In genomic region chr18:59305295-59305694, GRCh38 we compare ENCODE assay signal across 1 cellular context.
A peak's percentile ranks its signal among the peaks of the same experiment; 100 is the strongest.
TF ChIP-seq lines count a peak whose summit lies in the region.

No MANE protein-coding gene starts in this region.

TF ChIP-seq in K562, 482 proteins besides CTCF, POLR2A, EP300 and RAD21:
- no peak for TF ChIP-seq NFE2 (IDR thresholded peaks at IDR 0.05; ENCODE audit: low read depth)
- peak; percentile 47; the same call in 1 of the 2 replicates for TF ChIP-seq C11orf30 (IDR thresholded peaks at IDR 0.05; ENCODE audit: low read depth)
- TF ChIP-seq MAFG (tag; conservative IDR thresholded peaks at IDR 0.05), result peak; percentile 44; the same call in 1 of the 2 replicates
- peak; percentile 53 for TF ChIP-seq ZNF316 (IDR thresholded peaks at IDR 0.05)
